ENCODE assay signal across 9 cellular contexts in genomic region chr19:39400997-39401548, GRCh38. TPM values are rescaled to one million over a fixed set of nuclear protein-coding genes. Genes with fewer than 3 reads are reported as not detected.
DNase-seq lines count a peak whose midpoint lies in the region; ATAC-seq and TF ChIP-seq lines count a peak whose summit lies in the region.
"Had no signal": no experiment of that assay in that cellular context is flagged by ENCODE, and none has a peak within 500 bp of the region (broad histone marks: within the 10 kb centered on the region; RNA-seq: fewer than 3 reads in every experiment).

No MANE protein-coding gene starts in this region.

- DNase-seq in GM12865 (ENCODE audit: low read depth) = peak; percentile 55
- no peak for DNase-seq in NT2/D1 (ENCODE audit: low read depth, low spot score)
- no peak for DNase-seq in psoas muscle
- DNase-seq in NK-92 (lab: John Stamatoyannopoulos, UW; ENCODE audit: unreplicated experiment) = no peak
- no peak for DNase-seq in NCI-H1417 (lab: John Stamatoyannopoulos, UW)
- no peak for DNase-seq in NCI-H82 treated with DMSO at 0.1 percent for 48 hours (lab: John Stamatoyannopoulos, UW; ENCODE audit: unreplicated experiment)
- DNase-seq: NCI-H2227 treated with DMSO at 0.1 percent for 48 hours had no signal

- H3K4me1 ChIP-seq in NT2/D1 (ENCODE audit: insufficient read depth, insufficient read length) (peaks cover 21% of the 10 kb centered on the region), endocrine pancreas (ENCODE audit: control insufficient read depth, insufficient read depth, low read length) (no peaks in the 10 kb centered on the region), psoas muscle (peaks cover 40% of the 10 kb centered on the region)

- intact Hi-C loops in psoas muscle (cut with DNase I) = no loop called here

- H3K36me3 ChIP-seq in NT2/D1 (ENCODE audit: insufficient read depth, insufficient read length, low read length) (peaks cover 17% of the 10 kb centered on the region), endocrine pancreas (ENCODE audit: control insufficient read depth, insufficient read depth, low read length) (no peaks in the 10 kb centered on the region), psoas muscle (ENCODE audit: insufficient read depth in 1 of 2, low read depth in 1 of 2) (peaks cover 0 to 2% of the 10 kb centered on the region in 2 donors)

- H3K9ac ChIP-seq in NT2/D1 (ENCODE audit: insufficient read length, low read depth) (peak overlapping the region; percentile 39), endocrine pancreas (ENCODE audit: control insufficient read depth, insufficient read depth, low read length) (peak overlapping the region; percentile 10)

- H3K4me3 ChIP-seq in GM12865 (ENCODE audit: low read depth, low read length) = peak overlapping the region; percentile 73
- no peak overlapping the region for H3K4me3 ChIP-seq in NT2/D1 (ENCODE audit: insufficient read length, low read depth)
- H3K4me3 ChIP-seq in endocrine pancreas (ENCODE audit: control insufficient read depth, insufficient read depth, low read length) = no peak overlapping the region
- no peak overlapping the region for H3K4me3 ChIP-seq in psoas muscle

- H3K27ac ChIP-seq in psoas muscle = peak overlapping the region; percentile 96

- H3K9me3 ChIP-seq in NT2/D1 (ENCODE audit: insufficient read depth, low read length) = no peaks in the 10 kb centered on the region
- no peaks in the 10 kb centered on the region for H3K9me3 ChIP-seq in endocrine pancreas (ENCODE audit: control insufficient read depth, low read length)
- H3K9me3 ChIP-seq in psoas muscle = no peaks in the 10 kb centered on the region

- H3K27me3 ChIP-seq in NT2/D1 (ENCODE audit: insufficient read depth, insufficient read length) (no peaks in the 10 kb centered on the region), endocrine pancreas (ENCODE audit: control insufficient read depth, insufficient read depth, low read length) (no peaks in the 10 kb centered on the region), psoas muscle (ENCODE audit: insufficient read depth in 3 of 3, low read length in 2 of 3) (no peaks in the 10 kb centered on the region)

- ATAC-seq in psoas muscle (no peak), HG02642 (IDR thresholded peaks at IDR 0.05; ENCODE audit: poor library complexity, unreplicated experiment) (no peak)

- 67 to 78% (median 69%) methylated on average over 6 of the region's 6 CpGs for WGBS in psoas muscle, 3 donors

- TF ChIP-seq CTCF in GM12865 (IDR thresholded peaks at IDR 0.05; ENCODE audit: insufficient read depth, low read depth, low read length, missing control alignments) (no peak), psoas muscle (IDR thresholded peaks at IDR 0.05) (no peak)

RNA-seq across cellular contexts. Expression of gene ZFP36, which starts 5.6 kb away (rescaled TPM):
- total RNA-seq in psoas muscle = 100 to 1,000 TPM in 3 of 4 donors, 10 to 100 TPM in 1; 32.1 to 391 (median 184) TPM
- 100 to 1,000 TPM in 1 of 3 donors, 10 to 100 TPM in 2; 80.8 to 178 (median 83.3) TPM for polyA plus RNA-seq in psoas muscle

RNA-seq across cellular contexts. Expression of gene MED29, which starts 9.9 kb away (rescaled TPM):
- 10 to 100 TPM; 25.0 to 33.6 (median 30.2) TPM for total RNA-seq in psoas muscle
- polyA plus RNA-seq in psoas muscle = 10 to 100 TPM; 25.0 to 51.7 (median 26.9) TPM

RNA-seq across cellular contexts. Expression of gene PAF1, which starts 10.2 kb away (rescaled TPM):
- 10 to 100 TPM; 33.7 to 38.0 (median 34.6) TPM for total RNA-seq in psoas muscle
- polyA plus RNA-seq in psoas muscle = 10 to 100 TPM; 34.1 to 58.0 (median 37.6) TPM

RNA-seq across cellular contexts. Expression of gene PLEKHG2, which starts 11.4 kb away (rescaled TPM):
- total RNA-seq in psoas muscle = 1 to 10 TPM; 6.8 to 8.0 (median 7.4) TPM
- 1 to 10 TPM; 2.4 to 3.0 (median 2.7) TPM for polyA plus RNA-seq in psoas muscle

RNA-seq across cellular contexts. Expression of gene RPS16, which starts 34.7 kb away (rescaled TPM):
- total RNA-seq in psoas muscle = 1,000 to 10,000 TPM; 1,186 to 1,958 (median 1,553) TPM
- 1,000 to 10,000 TPM; 2,324 to 3,255 (median 2,994) TPM for polyA plus RNA-seq in psoas muscle
